In the genomic region with DNA sequence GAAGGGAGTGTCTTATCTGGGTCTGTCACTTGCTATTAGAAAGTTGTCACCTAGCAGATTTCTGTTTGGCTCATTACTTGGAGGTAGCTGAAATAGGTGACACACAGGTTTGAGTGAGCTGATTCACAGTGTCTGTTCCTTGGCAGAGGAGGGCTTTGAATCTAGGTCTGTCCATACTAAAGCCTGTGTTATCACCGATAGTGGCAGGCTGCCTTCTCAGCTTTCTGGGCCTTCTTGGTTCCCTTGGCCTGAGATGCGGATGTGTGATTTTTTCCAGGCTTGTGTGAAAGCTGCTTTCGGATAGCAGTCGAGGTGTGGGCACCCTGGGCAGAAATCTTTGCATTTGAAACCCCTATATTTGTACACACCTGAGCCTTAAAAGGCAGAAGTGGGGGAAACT, we compare ENCODE assay signal across 15 cellular contexts.
DNase-seq lines count a peak whose midpoint lies in the region; ATAC-seq and TF ChIP-seq lines count a peak whose summit lies in the region.
"Had no signal": no experiment of that assay in that cellular context is flagged by ENCODE, and none has a peak within 500 bp of the region (broad histone marks: within the 10 kb centered on the region; RNA-seq: fewer than 3 reads in every experiment).

No MANE protein-coding gene starts in this region.

- no peak overlapping the region for H3K4me3 ChIP-seq in HEK293 (ENCODE audit: low read depth, low read length)
- H3K4me3 ChIP-seq: BLaER1, GM12878, GM23248 had no signal

- H3K9me3 ChIP-seq in HEK293 (ENCODE audit: control insufficient read depth, insufficient read depth, low read depth, low read length): no peaks in the 10 kb centered on the region
- H3K9me3 ChIP-seq: BLaER1 had no signal

- no peak overlapping the region for H3K27ac ChIP-seq in HEK293 (ENCODE audit: extremely low read depth, low read depth, low read length)
- H3K27ac ChIP-seq: BLaER1, GM23248 had no signal

- DNase-seq in activated effector memory CD4-positive, alpha-beta T cell treated with anti-CD3 and anti-CD28 coated beads, Interleukin-2, amount 50 U/mL, for 16 hours: peak; percentile 2
- DNase-seq in activated effector memory CD4-positive, alpha-beta T cell treated with Interleukin-2 at 50 U/mL for 16 hours: no peak
- DNase-seq in islet precursor cell: peak; percentile 28
- peak; percentile 14 for DNase-seq in sciatic nerve (ENCODE audit: low spot score)
- no peak for DNase-seq in NCI-H187 (lab: John Stamatoyannopoulos, UW)
- no peak for DNase-seq in activated naive CD4-positive, alpha-beta T cell (lab: John Stamatoyannopoulos, UW)
- DNase-seq: 8988T; AML-193; CD4-positive, CD25-positive, alpha-beta regulatory T cell; DMS53 had no signal

- ATAC-seq in sciatic nerve: no peak
- ATAC-seq: GM12878, HCT116 had no signal

- CTCF ChIA-PET in HEK293 (lab: Yijun Ruan, JAX): interaction anchor here (1.0 to 4.8 kb wide), 3 partner anchors 19 to 168 kb away, joined by 3 to 27 read pairs (median 6); no protein-coding TSS in a partner anchor

- no peaks in the 10 kb centered on the region for H3K4me1 ChIP-seq in HEK293 (ENCODE audit: control insufficient read depth, insufficient read depth, low read length)
- H3K4me1 ChIP-seq: BLaER1 had no signal

- intact Hi-C loops in sciatic nerve (cut with DNase I): no loop called here

- no peak for TF ChIP-seq CTCF in HEK293 (tag by site-specific recombination; IDR thresholded peaks at IDR 0.05)

- POLR2A ChIA-PET in HEK293 (lab: Yijun Ruan, JAX): interaction anchor here (0.6 kb wide), 1 partner anchor 1163 kb away, joined by 5 read pairs; no protein-coding TSS in a partner anchor

- H3K36me3 ChIP-seq in HEK293 (ENCODE audit: control insufficient read depth in 2 of 2, insufficient read depth in 1 of 2, low read length in 2 of 2): no peaks in the 10 kb centered on the region
- H3K36me3 ChIP-seq: BLaER1 had no signal

TF ChIP-seq in HEK293, 187 proteins besides CTCF, POLR2A, EP300 and RAD21:
- TF ChIP-seq ZFHX2 (tag by site-specific recombination; conservative IDR thresholded peaks at IDR 0.05) (no peak), ZNF335 (tag by site-specific recombination; conservative IDR thresholded peaks at IDR 0.05) (0 out of 2 replicates have a peak, but pooled peaks have one; percentile 29), ZNF324 (tag by site-specific recombination; IDR thresholded peaks at IDR 0.05) (no peak), ZNF677 (tag by site-specific recombination; IDR thresholded peaks at IDR 0.05) (0 out of 2 replicates have a peak, but pooled peaks have one; percentile 48)
- TF ChIP-seq, protein P1, sequence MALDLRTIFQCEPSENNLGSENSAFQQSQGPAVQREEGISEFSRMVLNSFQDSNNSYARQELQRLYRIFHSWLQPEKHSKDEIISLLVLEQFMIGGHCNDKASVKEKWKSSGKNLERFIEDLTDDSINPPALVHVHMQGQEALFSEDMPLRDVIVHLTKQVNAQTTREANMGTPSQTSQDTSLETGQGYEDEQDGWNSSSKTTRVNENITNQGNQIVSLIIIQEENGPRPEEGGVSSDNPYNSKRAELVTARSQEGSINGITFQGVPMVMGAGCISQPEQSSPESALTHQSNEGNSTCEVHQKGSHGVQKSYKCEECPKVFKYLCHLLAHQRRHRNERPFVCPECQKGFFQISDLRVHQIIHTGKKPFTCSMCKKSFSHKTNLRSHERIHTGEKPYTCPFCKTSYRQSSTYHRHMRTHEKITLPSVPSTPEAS (tag by site-specific recombination; IDR thresholded peaks at IDR 0.05): no peak
TF ChIP-seq in HEK293: peak in this region for 2.

Comparison
In these comparisons a context has a peak if more than half of its experiments do, and no peak if none do; other contexts are left out.
1. DNase-seq: peak in activated effector memory CD4-positive, alpha-beta T cell treated with anti-CD3 and anti-CD28 coated beads, Interleukin-2, amount 50 U/mL, for 16 hours (single experiment), islet precursor cell (single experiment) and sciatic nerve (single experiment); none in activated effector memory CD4-positive, alpha-beta T cell treated with Interleukin-2 at 50 U/mL for 16 hours (single experiment), NCI-H187 (0 of 2) and activated naive CD4-positive, alpha-beta T cell (0 of 4).